ENCODE assay signal across 16 cellular contexts in genomic region chr7:103637080-103637479, GRCh38.
DNase-seq lines count a peak whose midpoint lies in the region; ATAC-seq and TF ChIP-seq lines count a peak whose summit lies in the region.
"Had no signal": no experiment of that assay in that cellular context is flagged by ENCODE, and none has a peak within 500 bp of the region (broad histone marks: within the 10 kb centered on the region; RNA-seq: fewer than 3 reads in every experiment).

No MANE protein-coding gene starts in this region.

- H3K9me2 ChIP-seq in PC-3 (replicated peaks; ENCODE audit: low read length) = no peaks in the 10 kb centered on the region

- no peaks in the 10 kb centered on the region for H3K9me3 Mint-ChIP-seq in activated CD4-positive, alpha-beta T cell treated with anti-CD3 and anti-CD28 coated beads for 36 hours (ENCODE audit: low read depth)
- H3K9me3 Mint-ChIP-seq in activated CD4-positive, alpha-beta T cell treated with anti-CD3 and anti-CD28 coated beads, Interleukin-2, amount 10 ng/mL, durations not matched to agents 7 days and 5 days = no peaks in the 10 kb centered on the region

- H3K4me3 ChIP-seq in PC-3 (ENCODE audit: low read length) (peak overlapping the region; percentile 8; the same call in 1 of the 2 replicates), skeletal muscle cell (ENCODE audit: low read depth, low read length) (no peak overlapping the region)
- H3K4me3 ChIP-seq: GM12878, transverse colon had no signal

- no TSS peak for BruUV-seq in PC-3 (replicated peaks; lab: Mats Ljungman, UMichigan)

- H3K36me3 Mint-ChIP-seq in activated CD4-positive, alpha-beta T cell treated with anti-CD3 and anti-CD28 coated beads for 36 hours (ENCODE audit: low read depth) = no peaks in the 10 kb centered on the region
- no peaks in the 10 kb centered on the region for H3K36me3 Mint-ChIP-seq in activated CD4-positive, alpha-beta T cell treated with anti-CD3 and anti-CD28 coated beads, Interleukin-2, amount 10 ng/mL, durations not matched to agents 7 days and 5 days (ENCODE audit: low read depth)

- H3K27ac Mint-ChIP-seq in activated CD4-positive, alpha-beta T cell treated with anti-CD3 and anti-CD28 coated beads for 36 hours = no peak overlapping the region
- no peak overlapping the region for H3K27ac Mint-ChIP-seq in activated CD4-positive, alpha-beta T cell treated with anti-CD3 and anti-CD28 coated beads, Interleukin-2, amount 10 ng/mL, durations not matched to agents 7 days and 5 days
- H3K27ac Mint-ChIP-seq: activated CD8-positive, alpha-beta T cell treated with anti-CD3 and anti-CD28 coated beads, Interleukin-2, amount 10 ng/mL, durations not matched to agents 7 days and 5 days had no signal

- POLR2A ChIA-PET in activated CD4-positive, alpha-beta T cell treated with anti-CD3 and anti-CD28 coated beads for 36 hours (lab: Charles Lee) = no interaction called here
- POLR2A ChIA-PET in activated CD4-positive, alpha-beta T cell treated with anti-CD3 and anti-CD28 coated beads, Interleukin-2, amount 10 ng/mL, durations not matched to agents 7 days and 5 days (lab: Charles Lee) = no interaction called here
- POLR2A ChIA-PET in PC-3 (lab: Charles Lee; ENCODE audit: unreplicated experiment) = no interaction called here

- no peaks in the 10 kb centered on the region for H4K20me1 ChIP-seq in PC-3 (ENCODE audit: low read length)

- no peaks in the 10 kb centered on the region for H3K79me2 ChIP-seq in PC-3 (ENCODE audit: low read length)

- peak; percentile 55 for ATAC-seq in activated CD4-positive, alpha-beta T cell treated with anti-CD3 and anti-CD28 coated beads for 36 hours
- ATAC-seq in PC-3 = peak; percentile 77
- ATAC-seq: activated CD8-positive, alpha-beta T cell treated with anti-CD3 and anti-CD28 coated beads, Interleukin-2, amount 10 ng/mL, durations not matched to agents 7 days and 5 days; GM12878 had no signal

- no peaks in the 10 kb centered on the region for H3K27me3 ChIP-seq in PC-3 (ENCODE audit: low read length)
- H3K27me3 ChIP-seq: transverse colon had no signal

- peaks cover 6% of the 10 kb centered on the region for H3K4me1 Mint-ChIP-seq in activated CD4-positive, alpha-beta T cell treated with anti-CD3 and anti-CD28 coated beads for 36 hours
- H3K4me1 Mint-ChIP-seq in activated CD4-positive, alpha-beta T cell treated with anti-CD3 and anti-CD28 coated beads, Interleukin-2, amount 10 ng/mL, durations not matched to agents 7 days and 5 days = no peaks in the 10 kb centered on the region

- H3K9me3 ChIP-seq in PC-3 (ENCODE audit: low read length) = no peaks in the 10 kb centered on the region
- H3K9me3 ChIP-seq: transverse colon had no signal

- H3K36me3 ChIP-seq in PC-3 (ENCODE audit: low read depth, low read length) = no peaks in the 10 kb centered on the region
- H3K36me3 ChIP-seq: transverse colon had no signal

- no peaks in the 10 kb centered on the region for H3F3A ChIP-seq in PC-3 (ENCODE audit: low read length, unreplicated experiment)

- peak overlapping the region; percentile 78 for H3K9ac ChIP-seq in PC-3 (ENCODE audit: low read length)

- peak overlapping the region; percentile 51 for H3K4me2 ChIP-seq in PC-3 (ENCODE audit: low read length)

- intact Hi-C loops in activated CD4-positive, alpha-beta T cell treated with anti-CD3 and anti-CD28 coated beads for 36 hours (cut with DNase I, micrococcal nuclease) = no loop called here
- intact Hi-C loops in PC-3 (cut with micrococcal nuclease) = loop anchor here (1.0 to 5.0 kb wide), 3 partner anchors 24 to 73 kb away; no protein-coding TSS in a partner anchor

- no peak overlapping the region for H2AFZ ChIP-seq in PC-3 (ENCODE audit: low read length)

- H3K27me3 Mint-ChIP-seq in activated CD4-positive, alpha-beta T cell treated with anti-CD3 and anti-CD28 coated beads for 36 hours = peaks cover 6% of the 10 kb centered on the region
- H3K27me3 Mint-ChIP-seq in activated CD4-positive, alpha-beta T cell treated with anti-CD3 and anti-CD28 coated beads, Interleukin-2, amount 10 ng/mL, durations not matched to agents 7 days and 5 days = no peaks in the 10 kb centered on the region

- peaks cover 68% of the 10 kb centered on the region for H3K4me1 ChIP-seq in PC-3 (ENCODE audit: insufficient read depth, low read length)
- H3K4me1 ChIP-seq: transverse colon had no signal

- no peak for DNase-seq in activated CD4-positive, alpha-beta T cell treated with anti-CD3 and anti-CD28 coated beads for 36 hours
- DNase-seq in activated CD4-positive, alpha-beta T cell treated with anti-CD3 and anti-CD28 coated beads, Interleukin-2, amount 10 ng/mL, durations not matched to agents 7 days and 5 days = no peak
- DNase-seq in PC-3 (peak; percentile 88), epithelial cell of prostate (ENCODE audit: low read depth, low spot score) (peak; percentile 70), skeletal muscle cell (ENCODE audit: low read depth) (peak; percentile 94), COR-L47 (lab: John Stamatoyannopoulos, UW) (no peak), AML-193 (lab: John Stamatoyannopoulos, UW) (no peak), NOMO-1 treated with dmso at 0.1 percent for 144 hours (lab: John Stamatoyannopoulos, UW; ENCODE audit: unreplicated experiment) (no peak)
- DNase-seq: 8988T; activated CD8-positive, alpha-beta T cell treated with anti-CD3 and anti-CD28 coated beads, Interleukin-2, amount 10 ng/mL, durations not matched to agents 7 days and 5 days; KG1; NCI-H1694; NCI-H69; stimulated activated CD8-positive, alpha-beta memory T cell treated with anti-CD3 and anti-CD28 coated beads, Interleukin-4, amount 100 ng/mL, for 48 hours; transverse colon had no signal

- no peak overlapping the region for H3K4me3 Mint-ChIP-seq in activated CD4-positive, alpha-beta T cell treated with anti-CD3 and anti-CD28 coated beads for 36 hours
- no peak overlapping the region for H3K4me3 Mint-ChIP-seq in activated CD4-positive, alpha-beta T cell treated with anti-CD3 and anti-CD28 coated beads, Interleukin-2, amount 10 ng/mL, durations not matched to agents 7 days and 5 days
- H3K4me3 Mint-ChIP-seq: activated CD8-positive, alpha-beta T cell treated with anti-CD3 and anti-CD28 coated beads, Interleukin-2, amount 10 ng/mL, durations not matched to agents 7 days and 5 days had no signal

- CTCF ChIA-PET in activated CD4-positive, alpha-beta T cell treated with anti-CD3 and anti-CD28 coated beads for 36 hours (lab: Charles Lee) = no interaction called here
- CTCF ChIA-PET in activated CD4-positive, alpha-beta T cell treated with anti-CD3 and anti-CD28 coated beads, Interleukin-2, amount 10 ng/mL, durations not matched to agents 7 days and 5 days (lab: Charles Lee) = no interaction called here
- CTCF ChIA-PET in PC-3 (lab: Charles Lee) = no interaction called here

- H3K27ac ChIP-seq in PC-3 (ENCODE audit: low read length) = peak overlapping the region; percentile 97
- H3K27ac ChIP-seq in epithelial cell of prostate = peak overlapping the region; percentile 92
- H3K27ac ChIP-seq: transverse colon had no signal

- no peak for TF ChIP-seq CTCF in PC-3 (conservative IDR thresholded peaks at IDR 0.05; ENCODE audit: low read depth, low read length)

Comparison
In these comparisons a context has a peak if more than half of its experiments do, and no peak if none do; other contexts are left out.
1. DNase-seq: peak in PC-3 (single experiment), epithelial cell of prostate (single experiment) and skeletal muscle cell (single experiment); none in activated CD4-positive, alpha-beta T cell treated with anti-CD3 and anti-CD28 coated beads for 36 hours (single experiment), activated CD4-positive, alpha-beta T cell treated with anti-CD3 and anti-CD28 coated beads, Interleukin-2, amount 10 ng/mL, durations not matched to agents 7 days and 5 days (single experiment), COR-L47 (single experiment), AML-193 (0 of 2) and NOMO-1 treated with dmso at 0.1 percent for 144 hours (single experiment).